Comparison of ENCODE assay signal across 8 cellular contexts in the genomic region with DNA sequence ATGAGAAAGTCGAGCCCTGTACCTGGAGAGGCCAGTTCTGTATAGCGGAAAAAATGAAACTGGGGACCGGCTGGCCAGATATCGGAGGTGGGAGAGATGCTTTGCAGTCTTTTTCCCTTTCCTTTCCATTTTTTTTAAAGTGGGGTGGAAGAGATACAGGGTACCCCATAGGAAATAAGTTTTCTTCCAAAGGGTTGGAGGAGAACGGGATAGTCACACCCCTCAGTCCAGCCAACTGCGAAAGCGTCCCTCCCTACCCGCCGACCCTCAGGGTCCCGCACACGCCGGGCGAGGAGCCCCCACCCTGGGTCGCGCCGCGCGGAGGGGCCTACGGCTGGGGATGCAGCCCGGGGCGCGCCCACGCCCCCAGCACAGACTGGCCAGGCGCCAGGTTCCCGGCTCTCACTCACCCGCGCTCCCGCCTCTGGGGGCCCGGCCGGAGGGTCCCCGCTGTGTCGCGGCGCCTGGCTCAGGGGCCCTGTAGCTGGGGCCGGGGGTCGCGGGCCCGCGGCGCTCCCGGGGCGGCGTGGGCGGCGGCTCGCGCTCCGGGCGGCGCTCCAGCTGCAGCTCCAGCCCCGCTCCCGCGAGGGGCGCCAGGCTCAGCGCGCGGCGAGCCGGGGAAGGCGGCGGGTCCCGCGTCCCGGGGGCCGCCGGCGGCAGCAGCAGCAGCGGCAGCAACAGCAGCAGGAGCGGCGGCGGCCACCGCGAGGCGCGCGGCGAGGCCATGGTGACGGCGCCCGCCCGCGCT. TPM values are rescaled to one million over a fixed set of nuclear protein-coding genes. Genes with fewer than 3 reads are reported as not detected.
DNase-seq lines count a peak whose midpoint lies in the region; ATAC-seq and TF ChIP-seq lines count a peak whose summit lies in the region.

No MANE protein-coding gene starts in this region.

- peak overlapping the region; percentile 26 for H2BK15ac ChIP-seq in neuronal stem cell (ENCODE audit: low read length)

- peaks cover 0 to 16% (median 6%) of the 10 kb centered on the region in 3 experiments for H3K27me3 ChIP-seq in neuronal stem cell (ENCODE audit: control insufficient read depth in 3 of 3, insufficient read depth in 3 of 3, low read depth in 1 of 3, low read length in 3 of 3)

- H3K4me3 ChIP-seq in AG09309 (ENCODE audit: control insufficient read depth, low read depth, low read length) (peak overlapping the region; percentile 59), neuronal stem cell (ENCODE audit: low read length in 2 of 2) (peak overlapping the region; percentile 50 to 87)

- no peaks in the 10 kb centered on the region for H3K9me3 ChIP-seq in neuronal stem cell (replicated peaks in 1 of 2; ENCODE audit: control insufficient read depth in 2 of 2, insufficient read depth in 1 of 2, low read depth in 1 of 2, low read length in 2 of 2)

- H3K4me1 ChIP-seq in neuronal stem cell (ENCODE audit: control insufficient read depth in 2 of 2, insufficient read depth in 1 of 2, low read depth in 1 of 2, low read length in 2 of 2): peaks cover 22 to 35% of the 10 kb centered on the region in 2 donors

- H3K23ac ChIP-seq in neuronal stem cell (ENCODE audit: low read depth, low read length, poor library complexity): no peak overlapping the region

- peak; percentile 7 for TF ChIP-seq POLR2A in GM19193 (IDR thresholded peaks at IDR 0.05; ENCODE audit: extremely low read depth, insufficient read depth, insufficient read length)

- peak overlapping the region; percentile 81 for H3K4me2 ChIP-seq in neuronal stem cell (ENCODE audit: insufficient read depth, low read length, poor library complexity, severe bottlenecking)

- no peak overlapping the region for H2BK12ac ChIP-seq in neuronal stem cell (ENCODE audit: low read length)

- H4K8ac ChIP-seq in neuronal stem cell (ENCODE audit: low read depth, low read length): no peak overlapping the region

- TF ChIP-seq CTCF in AG09309 (IDR thresholded peaks at IDR 0.05; ENCODE audit: control insufficient read depth, insufficient read depth, low read depth, low read length, missing control alignments): no peak

- H3K14ac ChIP-seq in neuronal stem cell (ENCODE audit: low read length): no peak overlapping the region

- H3K79me1 ChIP-seq in neuronal stem cell (ENCODE audit: low read depth, low read length): no peaks in the 10 kb centered on the region

- H3K36me3 ChIP-seq in neuronal stem cell (replicated peaks in 1 of 2; ENCODE audit: control insufficient read depth in 2 of 2, insufficient read depth in 2 of 2, low read length in 2 of 2): peaks cover 0 to 3% of the 10 kb centered on the region in 2 donors

- H3K27ac ChIP-seq in neuronal stem cell (replicated peaks; ENCODE audit: low read length): no peak overlapping the region

- no peak overlapping the region for H2BK5ac ChIP-seq in neuronal stem cell (ENCODE audit: low read length)

- H3K9ac ChIP-seq in neuronal stem cell (ENCODE audit: low read depth, low read length, poor library complexity): peak overlapping the region; percentile 60

- no peak overlapping the region for H4K91ac ChIP-seq in neuronal stem cell (ENCODE audit: low read depth, low read length, poor library complexity)

- H3K18ac ChIP-seq in neuronal stem cell (ENCODE audit: low read length): peak overlapping the region; percentile 74

- H2BK120ac ChIP-seq in neuronal stem cell (ENCODE audit: low read depth, low read length): no peak overlapping the region

- DNase-seq in AG09309 (ENCODE audit: low read depth): no peak
- peak; percentile 14 to 15 for DNase-seq in activated CD4-positive, alpha-beta T cell treated with anti-CD3 and anti-CD28 coated beads, Interleukin-2, amount 50 U/mL, for 4 hours
- DNase-seq in neuronal stem cell (ENCODE audit: low spot score): no peak
- DNase-seq in NCI-H2107 treated with DMSO at 0.1 percent for 48 hours (lab: John Stamatoyannopoulos, UW; ENCODE audit: unreplicated experiment): no peak
- DNase-seq in NCI-H345 treated with DMSO at 0.1 percent for 48 hours (lab: John Stamatoyannopoulos, UW; ENCODE audit: unreplicated experiment): no peak

- peak overlapping the region; percentile 92 for H2AFZ ChIP-seq in neuronal stem cell (ENCODE audit: low read length)

- no peak overlapping the region for H2AK5ac ChIP-seq in neuronal stem cell (ENCODE audit: low read depth, low read length)

- no peak overlapping the region for H3K4ac ChIP-seq in neuronal stem cell (ENCODE audit: low read length)

- ATAC-seq in HG03280 (IDR thresholded peaks at IDR 0.05; ENCODE audit: unreplicated experiment) (peak; percentile 28), esophagus mucosa (peak; percentile 24)

- WGBS in neuronal stem cell (ENCODE audit: extremely low coverage in 2 of 2, insufficient read length in 2 of 2, insufficient replicate concordance in 1 of 2), 2 donors: no CpG with 5 or more reads among the region's 82 CpGs

RNA-seq across cellular contexts. Expression of gene HEG1, which starts 0.5 kb away (rescaled TPM):
- 13.0 TPM for total RNA-seq in esophagus mucosa
- 10.1 TPM for polyA plus RNA-seq in neuronal stem cell (2013, experiment 1 of 2)
- polyA plus RNA-seq in neuronal stem cell (2013, experiment 2 of 2): 9.8 TPM

Comparison
In these comparisons a context has a peak if more than half of its experiments do, and no peak if none do; other contexts are left out.
1. DNase-seq: peak in activated CD4-positive, alpha-beta T cell treated with anti-CD3 and anti-CD28 coated beads, Interleukin-2, amount 50 U/mL, for 4 hours (2 of 2); none in AG09309 (single experiment), neuronal stem cell (single experiment), NCI-H2107 treated with DMSO at 0.1 percent for 48 hours (single experiment) and NCI-H345 treated with DMSO at 0.1 percent for 48 hours (single experiment).